In the genomic region with DNA sequence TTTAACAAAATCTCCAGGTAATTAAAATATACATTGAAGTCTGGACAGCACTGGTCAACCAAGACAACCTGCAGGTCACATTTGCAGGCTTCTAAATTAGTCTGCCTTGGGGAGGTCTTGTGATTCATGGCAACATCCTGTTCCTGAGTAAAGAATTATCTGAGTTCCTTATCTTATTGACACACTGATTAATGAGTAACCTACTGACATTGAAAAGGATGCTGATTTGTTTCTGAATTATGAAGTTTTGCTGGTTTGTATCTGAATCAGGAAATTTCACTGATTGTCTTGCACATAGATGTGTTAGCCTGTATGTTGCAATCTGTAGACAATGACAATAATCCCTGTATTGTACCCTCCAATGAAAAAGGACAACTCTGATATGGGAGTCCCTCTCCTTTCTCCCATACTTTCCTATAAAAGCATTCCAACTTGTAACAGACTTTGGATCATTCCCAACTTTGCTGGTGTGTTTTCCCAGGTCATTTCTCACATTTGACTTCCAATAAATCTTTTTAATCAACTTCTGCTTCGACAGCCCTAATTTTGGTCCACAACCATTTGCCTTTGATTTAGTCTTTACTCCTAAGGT, we compare ENCODE assay signal across 17 cellular contexts.
"Had no signal": no experiment of that assay in that cellular context is flagged by ENCODE, and none has a peak within 500 bp of the region (broad histone marks: within the 10 kb centered on the region; RNA-seq: fewer than 3 reads in every experiment).

No MANE protein-coding gene starts in this region.

- H3K27me3 ChIP-seq: cardiac muscle cell, testis had no signal

- H3K9me3 ChIP-seq: psoas muscle, testis had no signal

- H3K4me3 Mint-ChIP-seq: activated CD8-positive, alpha-beta T cell treated with anti-CD3 and anti-CD28 coated beads, Interleukin-2, amount 10 ng/mL, durations not matched to agents 7 days and 5 days; natural killer cell treated with Interleukin-12 subunit alpha and Interleukin-12 subunit beta and Interleukin-15 and Interleukin-18, amount 100 ng/mL, for 72 hours had no signal

- H3K36me3 Mint-ChIP-seq: natural killer cell treated with Interleukin-12 subunit alpha and Interleukin-12 subunit beta and Interleukin-15 and Interleukin-18, amount 100 ng/mL, for 72 hours had no signal

- H3K4me3 ChIP-seq: cardiac muscle cell, lung, psoas muscle, testis had no signal

- H3K27ac ChIP-seq: cardiac muscle cell, psoas muscle, testis had no signal

- H3K27me3 Mint-ChIP-seq: natural killer cell treated with Interleukin-12 subunit alpha and Interleukin-12 subunit beta and Interleukin-15 and Interleukin-18, amount 100 ng/mL, for 72 hours had no signal

- H3K36me3 ChIP-seq: cardiac muscle cell had no signal

- H3K4me1 ChIP-seq: psoas muscle, testis had no signal

- DNase-seq: activated CD4-positive, alpha-beta T cell treated with anti-CD3 and anti-CD28 coated beads for 4 hours; activated CD8-positive, alpha-beta memory T cell treated with anti-CD3 and anti-CD28 coated beads, Interleukin-2, amount 50 U/mL, for 48 hours; activated CD8-positive, alpha-beta T cell treated with anti-CD3 and anti-CD28 coated beads, Interleukin-2, amount 10 ng/mL, durations not matched to agents 7 days and 5 days; activated naive CD4-positive, alpha-beta T cell; aorta; kidney; nucleus accumbens; psoas muscle; stimulated activated CD4-positive, alpha-beta T cell treated with anti-CD3 and anti-CD28 coated beads, Interleukin-2, amount 100 ng/mL, for 48 hours; stimulated activated naive CD8-positive, alpha-beta T cell treated with anti-CD3 and anti-CD28 coated beads, Interleukin-15, Interleukin-2, amounts not matched to agents 100 U/mL and 50 U/mL, for 24 hours; T1000; testis had no signal

- FAIRE-seq: colon, frontal cortex, kidney had no signal

- ATAC-seq: activated CD8-positive, alpha-beta T cell treated with anti-CD3 and anti-CD28 coated beads, Interleukin-2, amount 10 ng/mL, durations not matched to agents 7 days and 5 days; natural killer cell treated with Interleukin-12 subunit alpha and Interleukin-12 subunit beta and Interleukin-15 and Interleukin-18, amount 100 ng/mL, for 72 hours; psoas muscle; stimulated activated naive CD8-positive, alpha-beta T cell treated with anti-CD3 and anti-CD28 coated beads, Interleukin-15, Interleukin-2, amounts not matched to agents 100 U/mL and 50 U/mL, for 24 hours had no signal

- H3K9me3 Mint-ChIP-seq: natural killer cell treated with Interleukin-12 subunit alpha and Interleukin-12 subunit beta and Interleukin-15 and Interleukin-18, amount 100 ng/mL, for 72 hours had no signal

- H3K27ac Mint-ChIP-seq: activated CD8-positive, alpha-beta T cell treated with anti-CD3 and anti-CD28 coated beads, Interleukin-2, amount 10 ng/mL, durations not matched to agents 7 days and 5 days; natural killer cell treated with Interleukin-12 subunit alpha and Interleukin-12 subunit beta and Interleukin-15 and Interleukin-18, amount 100 ng/mL, for 72 hours had no signal
